ENCODE assay signal across 16 cellular contexts in the genomic region with DNA sequence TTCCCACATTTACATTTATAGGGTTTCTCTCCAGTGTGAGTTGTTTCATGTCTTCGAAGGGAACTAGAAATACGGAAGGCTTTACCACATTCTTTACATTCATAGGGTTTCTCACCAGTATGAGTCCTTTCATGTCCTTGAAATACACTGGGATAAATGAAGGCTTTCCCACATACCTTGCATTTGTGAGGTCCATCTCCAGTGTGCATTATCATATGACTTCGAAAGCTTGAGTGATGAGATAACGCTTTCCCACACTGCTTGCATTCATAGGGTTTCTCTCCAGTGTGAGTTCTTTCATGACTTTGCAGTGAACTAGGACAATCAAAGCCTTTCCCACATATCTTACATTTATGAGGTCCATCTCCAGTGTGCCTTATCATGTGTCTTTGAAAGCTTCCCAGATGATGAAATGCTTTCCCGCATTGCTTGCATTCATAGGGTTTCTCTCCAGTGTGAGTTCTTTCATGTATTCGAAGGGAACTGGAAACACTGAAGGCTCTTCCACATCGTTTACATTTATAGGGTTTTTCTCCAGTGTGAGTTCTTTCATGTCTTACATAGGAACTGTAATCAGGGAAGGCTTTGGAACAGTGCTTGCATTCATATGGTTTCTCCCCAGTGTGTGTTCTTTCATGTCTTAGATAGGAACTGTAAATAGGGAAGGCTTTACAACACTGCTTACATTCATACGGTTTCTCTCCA.
"Had no signal": no experiment of that assay in that cellular context is flagged by ENCODE, and none has a peak within 500 bp of the region (broad histone marks: within the 10 kb centered on the region; RNA-seq: fewer than 3 reads in every experiment).

No MANE protein-coding gene starts in this region.

- FAIRE-seq: islet of Langerhans, TTC549 had no signal

- H3K4me3 ChIP-seq: esophagus squamous epithelium, lower lobe of right lung, sigmoid colon, tibial artery had no signal

- H3K4me1 ChIP-seq: esophagus squamous epithelium, lower lobe of right lung, sigmoid colon, tibial artery had no signal

- ATAC-seq: activated naive CD4-positive, alpha-beta T cell treated with anti-CD3 and anti-CD28 coated beads, Interleukin-2, amount 50 U/mL, for 72 hours; left colon; lower lobe of right lung had no signal

- H3K27ac ChIP-seq: esophagus squamous epithelium, lower lobe of right lung, sigmoid colon, tibial artery had no signal

- H3K27me3 ChIP-seq: esophagus squamous epithelium, sigmoid colon, tibial artery had no signal

- DNase-seq: activated CD4-positive, alpha-beta T cell treated with anti-CD3 and anti-CD28 coated beads, Interleukin-2, amount 50 U/mL, for 4 hours; activated gamma-delta T cell treated with Interleukin-2 at 50 U/mL for 16 hours; activated T-cell treated with anti-CD3 and anti-CD28 coated beads for 4 hours; effector CD8-positive, alpha-beta T cell; esophagus squamous epithelium; left colon; lower lobe of right lung; nephron progenitor cell; nucleus accumbens; sigmoid colon; stimulated activated CD8-positive, alpha-beta memory T cell treated with anti-CD3 and anti-CD28 coated beads, Interleukin-4, amount 100 ng/mL, for 48 hours; stimulated activated naive CD4-positive, alpha-beta T cell; tibial artery had no signal
